Comparison of ENCODE assay signal across 32 cellular contexts in genomic region chr9:121057821-121058220, GRCh38.
"Had no signal": no experiment of that assay in that cellular context is flagged by ENCODE, and none has a peak within 500 bp of the region (broad histone marks: within the 10 kb centered on the region; RNA-seq: fewer than 3 reads in every experiment).

No MANE protein-coding gene starts in this region.

- H3K27me3 ChIP-seq: adrenal gland, body of pancreas, esophagus muscularis mucosa, foreskin keratinocyte, gastrocnemius medialis, heart left ventricle had no signal

- H3K27ac ChIP-seq: adrenal gland, body of pancreas, esophagus muscularis mucosa, foreskin keratinocyte, gastrocnemius medialis, heart left ventricle, WERI-Rb-1 had no signal

- H3K36me3 ChIP-seq: adrenal gland, gastrocnemius medialis, heart left ventricle, WERI-Rb-1 had no signal

- H3K4me3 Mint-ChIP-seq: activated B cell treated with CpG ODN at 0.5 μM for 24 hours; activated CD8-positive, alpha-beta T cell treated with anti-CD3 and anti-CD28 coated beads for 36 hours; activated naive CD4-positive, alpha-beta T cell treated with anti-CD3 and anti-CD28 coated beads for 36 hours; activated naive CD4-positive, alpha-beta T cell treated with anti-CD3 and anti-CD28 coated beads, Interleukin-2, amount 50 U/mL, for 24 hours; activated naive CD8-positive, alpha-beta T cell treated with anti-CD3 and anti-CD28 coated beads for 36 hours; activated naive CD8-positive, alpha-beta T cell treated with anti-CD3 and anti-CD28 coated beads, Interleukin-2, amount 50 U/mL, for 24 hours; activated T-cell treated with anti-CD3 and anti-CD28 coated beads, Interleukin-2, amount 50 U/mL, for 4 hours; activated T-helper 17 cell treated with anti-CD3 and anti-CD28 coated beads, Interleukin-2, amount 50 U/mL, for 72 hours; T-helper 17 cell; T-helper 2 cell treated with Interferon-gamma antibody and Interleukin-4, amounts not matched to agents 5 μg/mL and 100 μg/mL, for 36 hours had no signal

- ATAC-seq: activated CD4-positive, CD25-positive, alpha-beta regulatory T cell treated with anti-CD3 and anti-CD28 coated beads, Interleukin-2, amount 50 U/mL, for 24 hours; activated CD8-positive, alpha-beta T cell treated with anti-CD3 and anti-CD28 coated beads for 36 hours; activated naive CD8-positive, alpha-beta T cell treated with anti-CD3 and anti-CD28 coated beads, Interleukin-2, amount 50 U/mL, for 24 hours; activated T-cell treated with anti-CD3 and anti-CD28 coated beads, Interleukin-2, amount 50 U/mL, for 4 hours; activated T-helper 17 cell treated with anti-CD3 and anti-CD28 coated beads, Interleukin-2, amount 50 U/mL, for 72 hours; body of pancreas; foreskin keratinocyte; gastrocnemius medialis; heart left ventricle; T-helper 17 cell had no signal

- H3K4me1 ChIP-seq: foreskin keratinocyte, gastrocnemius medialis had no signal

- H3K27me3 Mint-ChIP-seq: activated B cell treated with CpG ODN at 0.5 μM for 24 hours; activated CD8-positive, alpha-beta T cell treated with anti-CD3 and anti-CD28 coated beads for 36 hours; activated naive CD4-positive, alpha-beta T cell treated with anti-CD3 and anti-CD28 coated beads, Interleukin-2, amount 50 U/mL, for 24 hours; activated naive CD8-positive, alpha-beta T cell treated with anti-CD3 and anti-CD28 coated beads for 36 hours; activated naive CD8-positive, alpha-beta T cell treated with anti-CD3 and anti-CD28 coated beads, Interleukin-2, amount 50 U/mL, for 24 hours; activated T-helper 17 cell treated with anti-CD3 and anti-CD28 coated beads, Interleukin-2, amount 50 U/mL, for 72 hours; T-helper 17 cell had no signal

- H3K9me3 Mint-ChIP-seq: activated naive CD4-positive, alpha-beta T cell treated with anti-CD3 and anti-CD28 coated beads for 36 hours; activated naive CD4-positive, alpha-beta T cell treated with anti-CD3 and anti-CD28 coated beads, Interleukin-2, amount 50 U/mL, for 24 hours; activated T-helper 17 cell treated with anti-CD3 and anti-CD28 coated beads, Interleukin-2, amount 50 U/mL, for 72 hours had no signal

- DNase-seq: activated B cell treated with CpG ODN at 0.5 μM for 24 hours; activated CD4-positive, alpha-beta T cell treated with anti-CD3 and anti-CD28 coated beads for 48 hours; activated CD4-positive, alpha-beta T cell treated with anti-CD3 and anti-CD28 coated beads, Interleukin-2, amount 50 U/mL, for 1 hour; activated CD4-positive, alpha-beta T cell treated with anti-CD3 and anti-CD28 coated beads, Interleukin-2, amount 50 U/mL, for 48 hours; activated CD8-positive, alpha-beta memory T cell treated with anti-CD3 and anti-CD28 coated beads for 24 hours; activated CD8-positive, alpha-beta T cell treated with anti-CD3 and anti-CD28 coated beads for 36 hours; activated effector memory CD4-positive, alpha-beta T cell treated with anti-CD3 and anti-CD28 coated beads, Interleukin-2, amount 50 U/mL, for 16 hours; activated naive CD4-positive, alpha-beta T cell treated with anti-CD3 and anti-CD28 coated beads for 36 hours; activated naive CD8-positive, alpha-beta T cell treated with anti-CD3 and anti-CD28 coated beads for 36 hours; activated naive CD8-positive, alpha-beta T cell treated with anti-CD3 and anti-CD28 coated beads, Interleukin-2, amount 50 U/mL, for 24 hours; activated T-cell treated with anti-CD3 and anti-CD28 coated beads, Interleukin-2, amount 50 U/mL, for 4 hours; adrenal gland; amygdala; aorta; body of pancreas; caudate nucleus; cortex of kidney; effector CD8-positive, alpha-beta T cell; erythroblast; foreskin keratinocyte; gastrocnemius medialis; glutamatergic neuron; heart left ventricle; T-helper 1 cell; T-helper 17 cell; T1000; WERI-Rb-1 had no signal

- H3K27ac Mint-ChIP-seq: activated B cell treated with CpG ODN at 0.5 μM for 24 hours; activated CD8-positive, alpha-beta T cell treated with anti-CD3 and anti-CD28 coated beads for 36 hours; activated naive CD4-positive, alpha-beta T cell treated with anti-CD3 and anti-CD28 coated beads for 36 hours; activated naive CD4-positive, alpha-beta T cell treated with anti-CD3 and anti-CD28 coated beads, Interleukin-2, amount 50 U/mL, for 24 hours; activated naive CD8-positive, alpha-beta T cell treated with anti-CD3 and anti-CD28 coated beads for 36 hours; activated naive CD8-positive, alpha-beta T cell treated with anti-CD3 and anti-CD28 coated beads, Interleukin-2, amount 50 U/mL, for 24 hours; activated T-helper 17 cell treated with anti-CD3 and anti-CD28 coated beads, Interleukin-2, amount 50 U/mL, for 72 hours; T-helper 17 cell; T-helper 2 cell treated with Interferon-gamma antibody and Interleukin-4, amounts not matched to agents 5 μg/mL and 100 μg/mL, for 36 hours had no signal

- H3K4me3 ChIP-seq: adrenal gland, body of pancreas, esophagus muscularis mucosa, gastrocnemius medialis, heart left ventricle had no signal

- H3K9me3 ChIP-seq: adrenal gland, body of pancreas, gastrocnemius medialis had no signal
